Comparison of ENCODE assay signal across 8 cellular contexts in genomic region chr5:141877478-141878185, GRCh38. TPM values are rescaled to one million over a fixed set of nuclear protein-coding genes. Genes with fewer than 3 reads are reported as not detected.
DNase-seq lines count a peak whose midpoint lies in the region; ATAC-seq lines count a peak whose summit lies in the region.

No MANE protein-coding gene starts in this region.

- H3K4me3 ChIP-seq in iPS-11a (ENCODE audit: low read depth, low read length): peak overlapping the region; percentile 91
- peak overlapping the region; percentile 51 to 78 (median 72) for H3K4me3 ChIP-seq in skeletal muscle tissue (ENCODE audit: low read length in 3 of 3)

- no peak for ATAC-seq in GM19467 (IDR thresholded peaks at IDR 0.05; ENCODE audit: unreplicated experiment)

- peak overlapping the region; percentile 18 to 78 (median 39) for H3K4me3 Mint-ChIP-seq in IgD-negative memory B cell
- peak overlapping the region; percentile 40 for H3K4me3 Mint-ChIP-seq in activated naive CD4-positive, alpha-beta T cell treated with anti-CD3 and anti-CD28 coated beads, Interleukin-2, amount 10 ng/mL, durations not matched to agents 7 days and 5 days

- no peaks in the 10 kb centered on the region for H3K9me3 Mint-ChIP-seq in IgD-negative memory B cell
- H3K9me3 Mint-ChIP-seq in activated naive CD4-positive, alpha-beta T cell treated with anti-CD3 and anti-CD28 coated beads, Interleukin-2, amount 10 ng/mL, durations not matched to agents 7 days and 5 days: no peaks in the 10 kb centered on the region

- peaks cover 11 to 15% (median 13%) of the 10 kb centered on the region in 3 donors for H3K4me1 Mint-ChIP-seq in IgD-negative memory B cell
- peaks cover 21% of the 10 kb centered on the region for H3K4me1 Mint-ChIP-seq in activated naive CD4-positive, alpha-beta T cell treated with anti-CD3 and anti-CD28 coated beads, Interleukin-2, amount 10 ng/mL, durations not matched to agents 7 days and 5 days

- H3K27ac ChIP-seq in skeletal muscle tissue (ENCODE audit: low read depth, low read length): peak overlapping the region; percentile 81

- no peaks in the 10 kb centered on the region for H3K36me3 Mint-ChIP-seq in IgD-negative memory B cell
- H3K36me3 Mint-ChIP-seq in activated naive CD4-positive, alpha-beta T cell treated with anti-CD3 and anti-CD28 coated beads, Interleukin-2, amount 10 ng/mL, durations not matched to agents 7 days and 5 days: no peaks in the 10 kb centered on the region

- H3K36me3 ChIP-seq in skeletal muscle tissue (ENCODE audit: control insufficient read depth in 3 of 3, insufficient read depth in 3 of 3, low read length in 3 of 3): peaks cover 0 to 2% (median 0%) of the 10 kb centered on the region in 3 donors

- peak; percentile 18 for DNase-seq in 8988T
- peak; percentile 38 for DNase-seq in activated naive CD4-positive, alpha-beta T cell treated with anti-CD3 and anti-CD28 coated beads, Interleukin-2, amount 10 ng/mL, durations not matched to agents 7 days and 5 days
- no peak for DNase-seq in NK-92 treated with Interleukin-12 subunit alpha and Interleukin-12 subunit beta, amount 100 ng/mL, for 24 hours (lab: John Stamatoyannopoulos, UW)
- no peak for DNase-seq in SIG-M5 (lab: John Stamatoyannopoulos, UW)

- H3K9me3 ChIP-seq in skeletal muscle tissue (ENCODE audit: control insufficient read depth in 3 of 3, low read length in 3 of 3): no peaks in the 10 kb centered on the region

- CTCF ChIA-PET in activated naive CD4-positive, alpha-beta T cell treated with anti-CD3 and anti-CD28 coated beads, Interleukin-2, amount 10 ng/mL, durations not matched to agents 7 days and 5 days (lab: Charles Lee): interaction anchor here (0.6 to 7.7 kb wide), 12 partner anchors 9 to 212 kb away, joined by 3 to 157 read pairs (median 6); partner anchors contain the start of gene PCDH12

- H3K9ac ChIP-seq in skeletal muscle tissue (ENCODE audit: low read depth in 1 of 3, low read length in 3 of 3): peak overlapping the region; percentile 55 to 77 (median 74)

- H3K4me1 ChIP-seq in skeletal muscle tissue (ENCODE audit: control insufficient read depth in 3 of 3, insufficient read depth in 3 of 3, low read length in 3 of 3): peaks cover 54 to 66% (median 63%) of the 10 kb centered on the region in 3 donors

- H3K27me3 ChIP-seq in skeletal muscle tissue (ENCODE audit: control insufficient read depth in 3 of 3, insufficient read depth in 3 of 3, low read length in 3 of 3): peaks cover 61 to 67% (median 63%) of the 10 kb centered on the region in 3 donors

- H3K27ac Mint-ChIP-seq in IgD-negative memory B cell: peak overlapping the region in 2 of 3 donors; percentile 5 to 91
- H3K27ac Mint-ChIP-seq in activated naive CD4-positive, alpha-beta T cell treated with anti-CD3 and anti-CD28 coated beads, Interleukin-2, amount 10 ng/mL, durations not matched to agents 7 days and 5 days: no peak overlapping the region

- peaks cover 68% of the 10 kb centered on the region for H3K27me3 Mint-ChIP-seq in IgD-negative memory B cell
- H3K27me3 Mint-ChIP-seq in activated naive CD4-positive, alpha-beta T cell treated with anti-CD3 and anti-CD28 coated beads, Interleukin-2, amount 10 ng/mL, durations not matched to agents 7 days and 5 days: peaks cover 99% of the 10 kb centered on the region

RNA-seq across cellular contexts. Expression of gene PCDH1, which starts 0.6 kb away (rescaled TPM):
- 0.10 TPM for polyA plus RNA-seq in IgD-negative memory B cell
- 20.9 TPM for total RNA-seq in skeletal muscle tissue

RNA-seq across cellular contexts. Expression of gene DELE1, which starts 46.0 kb away (rescaled TPM):
- 32.3 TPM for polyA plus RNA-seq in IgD-negative memory B cell
- 42.3 TPM for total RNA-seq in skeletal muscle tissue

Comparison
In these comparisons a context has a peak if more than half of its experiments do, and no peak if none do; other contexts are left out.
1. DNase-seq: peak in 8988T (single experiment) and activated naive CD4-positive, alpha-beta T cell treated with anti-CD3 and anti-CD28 coated beads, Interleukin-2, amount 10 ng/mL, durations not matched to agents 7 days and 5 days (single experiment); none in NK-92 treated with Interleukin-12 subunit alpha and Interleukin-12 subunit beta, amount 100 ng/mL, for 24 hours (single experiment) and SIG-M5 (single experiment).